In the genomic region with DNA sequence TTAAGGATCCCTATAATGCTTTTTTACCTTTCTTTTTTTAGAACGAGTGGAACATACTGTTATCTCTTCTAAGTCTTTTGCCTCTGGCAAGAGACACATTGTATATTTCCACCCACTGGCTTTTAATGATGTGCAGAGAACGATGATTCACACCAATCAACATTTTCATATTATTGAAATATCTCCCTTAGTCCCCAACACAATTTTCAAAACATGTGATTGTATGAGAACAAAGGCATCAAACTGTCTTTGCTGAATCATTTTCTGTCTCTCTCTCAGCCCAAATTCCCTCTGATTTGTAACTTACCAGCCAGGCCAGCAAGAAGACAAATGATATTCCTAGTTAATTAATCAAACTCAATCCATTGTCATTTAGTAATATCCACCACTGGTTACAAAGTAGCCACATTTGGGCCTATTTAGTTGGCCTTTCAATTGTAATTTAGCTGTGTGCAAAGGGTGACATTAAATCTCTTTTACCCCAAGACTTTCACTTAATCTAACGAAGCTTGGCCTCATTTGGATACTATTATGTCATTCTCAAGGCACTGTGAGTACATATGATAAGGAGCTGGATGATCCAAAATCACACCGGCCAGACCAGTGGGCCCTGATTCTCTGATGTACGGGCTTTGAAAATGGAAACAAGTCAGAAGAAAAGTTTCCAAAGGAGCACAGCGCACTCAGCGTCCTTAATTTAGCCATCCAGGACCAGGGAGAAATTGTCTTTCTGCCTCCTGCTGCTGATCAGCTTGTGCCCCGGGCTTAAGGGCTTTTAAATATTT, we compare ENCODE assay signal across 20 cellular contexts.
A peak's percentile ranks its signal among the peaks of the same experiment; 100 is the strongest.
DNase-seq lines count a peak whose midpoint lies in the region; ATAC-seq and TF ChIP-seq lines count a peak whose summit lies in the region.
"Had no signal": no experiment of that assay in that cellular context is flagged by ENCODE, and none has a peak within 500 bp of the region (broad histone marks: within the 10 kb centered on the region; RNA-seq: fewer than 3 reads in every experiment).

No MANE protein-coding gene starts in this region.

- H3K4me1 ChIP-seq in testis (peaks cover 6% of the 10 kb centered on the region), hepatocyte (ENCODE audit: insufficient read depth) (no peaks in the 10 kb centered on the region)

- H4K20me1 ChIP-seq in hepatocyte (ENCODE audit: insufficient read depth, poor library complexity, severe bottlenecking): no peaks in the 10 kb centered on the region

- TF ChIP-seq CTCF in testis (IDR thresholded peaks at IDR 0.05) (no peak), hepatocyte (IDR thresholded peaks at IDR 0.05; ENCODE audit: poor library complexity) (no peak)

- no peaks in the 10 kb centered on the region for H3K27me3 Mint-ChIP-seq in T-helper 2 cell treated with Interferon-gamma antibody and Interleukin-4, amounts not matched to agents 5 μg/mL and 100 μg/mL, for 36 hours (ENCODE audit: low read depth)
- H3K27me3 Mint-ChIP-seq: activated CD4-positive, alpha-beta memory T cell treated with anti-CD3 and anti-CD28 coated beads, Interleukin-2, amount 10 ng/mL, durations not matched to agents 7 days and 5 days; activated naive CD8-positive, alpha-beta T cell; effector memory CD8-positive, alpha-beta T cell; naive thymus-derived CD8-positive, alpha-beta T cell had no signal

- H2AFZ ChIP-seq in hepatocyte: no peak overlapping the region

- peak overlapping the region; percentile 80 for H3K27ac ChIP-seq in caudate nucleus (ENCODE audit: low read depth, low read length)
- peak overlapping the region in 1 of 2 donors; percentile 69 for H3K27ac ChIP-seq in testis
- no peak overlapping the region for H3K27ac ChIP-seq in hepatocyte
- H3K27ac ChIP-seq: cardiac muscle cell had no signal

- peak; percentile 7 for DNase-seq in GM04503 (ENCODE audit: low read depth)
- peak in 3 of 61 donors; percentile 13 to 52 (median 15) for DNase-seq in caudate nucleus (lab: John Stamatoyannopoulos, UW)
- peak; percentile 30 for DNase-seq in left ventricle myocardium superior
- peak; percentile 34 for DNase-seq in testis
- DNase-seq in T-helper 2 cell treated with Interferon-gamma antibody and Interleukin-4, amounts not matched to agents 5 μg/mL and 100 μg/mL, for 36 hours (ENCODE audit: low spot score): no peak
- DNase-seq in NCI-H1417 (lab: John Stamatoyannopoulos, UW): no peak
- DNase-seq in hepatocyte (ENCODE audit: low spot score): no peak
- DNase-seq: activated CD4-positive, alpha-beta memory T cell treated with anti-CD3 and anti-CD28 coated beads, Interleukin-2, amount 10 ng/mL, durations not matched to agents 7 days and 5 days; activated T-cell treated with anti-CD3 and anti-CD28 coated beads, Interleukin-2, amount 50 U/mL, for 48 hours; C1 segment of cervical spinal cord; DMS153; effector memory CD8-positive, alpha-beta T cell; naive thymus-derived CD8-positive, alpha-beta T cell; NCI-H2029 treated with DMSO at 0.1 percent for 48 hours; NCI-H524; stomach had no signal

- no peak overlapping the region for H3K4me2 ChIP-seq in hepatocyte

- H3K9me2 ChIP-seq in hepatocyte (replicated peaks; ENCODE audit: insufficient read depth): no peaks in the 10 kb centered on the region

- H3K27me3 ChIP-seq in testis (no peaks in the 10 kb centered on the region), hepatocyte (no peaks in the 10 kb centered on the region)
- H3K27me3 ChIP-seq: cardiac muscle cell, stomach had no signal

- no peak overlapping the region for H3K4me3 Mint-ChIP-seq in T-helper 2 cell treated with Interferon-gamma antibody and Interleukin-4, amounts not matched to agents 5 μg/mL and 100 μg/mL, for 36 hours
- H3K4me3 Mint-ChIP-seq: activated CD4-positive, alpha-beta memory T cell treated with anti-CD3 and anti-CD28 coated beads, Interleukin-2, amount 10 ng/mL, durations not matched to agents 7 days and 5 days; activated naive CD8-positive, alpha-beta T cell; effector memory CD8-positive, alpha-beta T cell; naive thymus-derived CD8-positive, alpha-beta T cell had no signal

- WGBS in testis, 2 donors: 25 to 35% methylated on average over 8 of the region's 8 CpGs
- 91% methylated on average over 8 of the region's 8 CpGs for WGBS in hepatocyte (ENCODE audit: low lambda C conversion rate, missing lambda C conversion rate)

- H3K36me3 ChIP-seq in testis (ENCODE audit: low read depth, missing control alignments): no peaks in the 10 kb centered on the region
- no peaks in the 10 kb centered on the region for H3K36me3 ChIP-seq in hepatocyte (replicated peaks; ENCODE audit: insufficient read depth, low read depth)
- H3K36me3 ChIP-seq: cardiac muscle cell, stomach had no signal

- H3K9me3 ChIP-seq in testis: no peaks in the 10 kb centered on the region
- no peaks in the 10 kb centered on the region for H3K9me3 ChIP-seq in hepatocyte (ENCODE audit: low read depth)
- H3K9me3 ChIP-seq: stomach had no signal

- H3K4me1 Mint-ChIP-seq in T-helper 2 cell treated with Interferon-gamma antibody and Interleukin-4, amounts not matched to agents 5 μg/mL and 100 μg/mL, for 36 hours (ENCODE audit: low read depth): no peaks in the 10 kb centered on the region
- H3K4me1 Mint-ChIP-seq: activated CD4-positive, alpha-beta memory T cell treated with anti-CD3 and anti-CD28 coated beads, Interleukin-2, amount 10 ng/mL, durations not matched to agents 7 days and 5 days; naive thymus-derived CD8-positive, alpha-beta T cell had no signal

- H3K9me3 Mint-ChIP-seq in T-helper 2 cell treated with Interferon-gamma antibody and Interleukin-4, amounts not matched to agents 5 μg/mL and 100 μg/mL, for 36 hours: no peaks in the 10 kb centered on the region

- no peak overlapping the region for H3K27ac Mint-ChIP-seq in T-helper 2 cell treated with Interferon-gamma antibody and Interleukin-4, amounts not matched to agents 5 μg/mL and 100 μg/mL, for 36 hours
- H3K27ac Mint-ChIP-seq: activated CD4-positive, alpha-beta memory T cell treated with anti-CD3 and anti-CD28 coated beads, Interleukin-2, amount 10 ng/mL, durations not matched to agents 7 days and 5 days; activated naive CD8-positive, alpha-beta T cell; effector memory CD8-positive, alpha-beta T cell; naive thymus-derived CD8-positive, alpha-beta T cell had no signal

- no peaks in the 10 kb centered on the region for H3K79me2 ChIP-seq in hepatocyte

- ATAC-seq in left ventricle myocardium superior (peak; percentile 60), HG02981 (IDR thresholded peaks at IDR 0.05; ENCODE audit: unreplicated experiment) (no peak)
- ATAC-seq: effector memory CD8-positive, alpha-beta T cell; naive thymus-derived CD8-positive, alpha-beta T cell; Panc1 had no signal

- H3K4me3 ChIP-seq in testis (no peak overlapping the region), hepatocyte (no peak overlapping the region)
- H3K4me3 ChIP-seq: cardiac muscle cell, stomach had no signal

- no peaks in the 10 kb centered on the region for H3K36me3 Mint-ChIP-seq in T-helper 2 cell treated with Interferon-gamma antibody and Interleukin-4, amounts not matched to agents 5 μg/mL and 100 μg/mL, for 36 hours (ENCODE audit: low read depth)
- H3K36me3 Mint-ChIP-seq: activated naive CD8-positive, alpha-beta T cell; naive thymus-derived CD8-positive, alpha-beta T cell had no signal

- TF ChIP-seq POLR2A in testis (IDR thresholded peaks at IDR 0.05): no peak

- intact Hi-C loops in left ventricle myocardium superior (cut with micrococcal nuclease) (no loop called here), testis (cut with DNase I; ENCODE audit: low total_unique reads) (no loop called here)

Comparison
In these comparisons a context has a peak if more than half of its experiments do, and no peak if none do; other contexts are left out.
1. DNase-seq: peak in GM04503 (single experiment), left ventricle myocardium superior (single experiment) and testis (single experiment); none in T-helper 2 cell treated with Interferon-gamma antibody and Interleukin-4, amounts not matched to agents 5 μg/mL and 100 μg/mL, for 36 hours (single experiment), NCI-H1417 (0 of 3) and hepatocyte (single experiment).